In genomic region chr13:41613471-41613870, GRCh38 we compare ENCODE assay signal across 21 cellular contexts.
DNase-seq lines count a peak whose midpoint lies in the region; ATAC-seq and TF ChIP-seq lines count a peak whose summit lies in the region.
"Had no signal": no experiment of that assay in that cellular context is flagged by ENCODE, and none has a peak within 500 bp of the region (broad histone marks: within the 10 kb centered on the region; RNA-seq: fewer than 3 reads in every experiment).

No MANE protein-coding gene starts in this region.

- H3K9me2 ChIP-seq in Karpas-422 (replicated peaks; ENCODE audit: insufficient read depth, low read length), result no peaks in the 10 kb centered on the region

- TF ChIP-seq CTCF in HFFc6 (IDR thresholded peaks at IDR 0.05) (no peak), adrenal gland (IDR thresholded peaks at IDR 0.05) (no peak), left lung (IDR thresholded peaks at IDR 0.05) (no peak)

- no peaks in the 10 kb centered on the region for H4K20me1 ChIP-seq in Karpas-422 (ENCODE audit: insufficient read depth, low read depth, low read length)
- H4K20me1 ChIP-seq: BLaER1 had no signal

- H3K9ac ChIP-seq in skeletal muscle tissue (ENCODE audit: low read depth in 1 of 3, low read length in 3 of 3) (no peak overlapping the region), Karpas-422 (ENCODE audit: low read length) (no peak overlapping the region)
- H3K9ac ChIP-seq: BLaER1 had no signal

- H3K27me3 ChIP-seq in adrenal gland (no peaks in the 10 kb centered on the region), left lung (no peaks in the 10 kb centered on the region), skeletal muscle tissue (ENCODE audit: control insufficient read depth in 3 of 3, insufficient read depth in 3 of 3, low read length in 3 of 3) (no peaks in the 10 kb centered on the region), Karpas-422 (ENCODE audit: low read length) (no peaks in the 10 kb centered on the region)
- H3K27me3 ChIP-seq: BLaER1, SJCRH30, tibial artery had no signal

- DNase-seq in HFFc6 (no peak), adrenal gland (no peak), left lung (no peak), NCI-H1105 (lab: John Stamatoyannopoulos, UW) (no peak), Karpas-422 (no peak), DMS53 treated with DMSO at 0.1 percent for 48 hours (lab: John Stamatoyannopoulos, UW; ENCODE audit: unreplicated experiment) (no peak)
- DNase-seq: activated CD4-positive, alpha-beta T cell treated with anti-CD3 and anti-CD28 coated beads for 4 hours; central memory CD4-positive, alpha-beta T cell; DMS 273 treated with DMSO at 0.1 percent for 48 hours; effector CD4-positive, alpha-beta T cell; H7; NCI-H187; NCI-H510A; stimulated activated CD4-positive, alpha-beta T cell treated with anti-CD3 and anti-CD28 coated beads, Interleukin-2, amount 100 ng/mL, for 48 hours had no signal

- H3K4me2 ChIP-seq in Karpas-422 (ENCODE audit: low read depth, low read length, poor library complexity, severe bottlenecking), result no peak overlapping the region
- H3K4me2 ChIP-seq: BLaER1 had no signal

- peak overlapping the region; percentile 92 for H3K27ac Mint-ChIP-seq in HFFc6
- H3K27ac Mint-ChIP-seq: activated naive CD4-positive, alpha-beta T cell treated with anti-CD3 and anti-CD28 coated beads, Interleukin-2, amount 50 U/mL, for 72 hours; natural killer cell treated with Interleukin-12 subunit alpha and Interleukin-12 subunit beta and Interleukin-15 and Interleukin-18, amount 100 ng/mL, for 72 hours had no signal

- H2AFZ ChIP-seq in Karpas-422 (ENCODE audit: low read length), result no peak overlapping the region

- WGBS in adrenal gland, 4 donors, result 93 to 100% (median 93%) methylated on average over 1 of the region's 1 CpG

- ATAC-seq in left lung (no peak), GM21526 (IDR thresholded peaks at IDR 0.05; ENCODE audit: low FRiP score, unreplicated experiment) (no peak)
- ATAC-seq: activated naive CD4-positive, alpha-beta T cell treated with anti-CD3 and anti-CD28 coated beads, Interleukin-2, amount 50 U/mL, for 72 hours had no signal

- H3K36me3 ChIP-seq in adrenal gland (replicated peaks in 1 of 2) (peaks cover 0 to 6% of the 10 kb centered on the region in 2 donors), left lung (peaks cover 0 to 5% of the 10 kb centered on the region in 2 donors), skeletal muscle tissue (ENCODE audit: control insufficient read depth in 3 of 3, insufficient read depth in 3 of 3, low read length in 3 of 3) (peaks cover 23 to 40% (median 27%) of the 10 kb centered on the region in 3 donors), Karpas-422 (ENCODE audit: insufficient read depth, low read length) (0 out of 2 replicates have a peak, but pooled peaks cover 2% of the 10 kb centered on the region)

- H3K4me3 ChIP-seq in adrenal gland (no peak overlapping the region), left lung (no peak overlapping the region), skeletal muscle tissue (ENCODE audit: low read length in 3 of 3) (no peak overlapping the region), Karpas-422 (ENCODE audit: low read length) (no peak overlapping the region)
- H3K4me3 ChIP-seq: BLaER1, SJCRH30, tibial artery had no signal

- peaks cover 17% of the 10 kb centered on the region for H3K36me3 Mint-ChIP-seq in HFFc6 (ENCODE audit: low read depth)

- peak overlapping the region; percentile 43; the same call in 1 of the 2 replicates for H3K4me3 Mint-ChIP-seq in HFFc6
- H3K4me3 Mint-ChIP-seq: natural killer cell treated with Interleukin-12 subunit alpha and Interleukin-12 subunit beta and Interleukin-15 and Interleukin-18, amount 100 ng/mL, for 72 hours had no signal

- intact Hi-C loops in adrenal gland (cut with DNase I) (no loop called here), left lung (cut with DNase I) (no loop called here)

- H3K4me1 Mint-ChIP-seq in HFFc6 (ENCODE audit: low read depth), result peaks cover 62% of the 10 kb centered on the region

- no peaks in the 10 kb centered on the region for H3K9me3 Mint-ChIP-seq in HFFc6
- H3K9me3 Mint-ChIP-seq: activated naive CD4-positive, alpha-beta T cell treated with anti-CD3 and anti-CD28 coated beads, Interleukin-2, amount 50 U/mL, for 72 hours; natural killer cell treated with Interleukin-12 subunit alpha and Interleukin-12 subunit beta and Interleukin-15 and Interleukin-18, amount 100 ng/mL, for 72 hours had no signal

- H3K4me1 ChIP-seq in adrenal gland (replicated peaks in 1 of 2) (peaks cover 6 to 14% of the 10 kb centered on the region in 2 donors), left lung (peaks cover 25% of the 10 kb centered on the region in 2 donors), skeletal muscle tissue (ENCODE audit: control insufficient read depth in 3 of 3, insufficient read depth in 3 of 3, low read length in 3 of 3) (peaks cover 0 to 18% (median 17%) of the 10 kb centered on the region in 3 donors), Karpas-422 (ENCODE audit: low read length) (no peaks in the 10 kb centered on the region)
- H3K4me1 ChIP-seq: BLaER1 had no signal

- H3K27ac ChIP-seq in adrenal gland (peak overlapping the region in 3 of 5 donors; percentile 6 to 72 (median 70)), left lung (peak overlapping the region; percentile 74), skeletal muscle tissue (ENCODE audit: low read depth, low read length) (peak overlapping the region; percentile 33), Karpas-422 (ENCODE audit: low read length) (no peak overlapping the region)
- H3K27ac ChIP-seq: BLaER1, SJCRH30, tibial artery had no signal

- TF ChIP-seq POLR2A in adrenal gland (IDR thresholded peaks at IDR 0.05), result no peak

- no peaks in the 10 kb centered on the region for H3K79me2 ChIP-seq in Karpas-422 (ENCODE audit: low read length)

- H3K9me3 ChIP-seq in adrenal gland (replicated peaks in 1 of 3) (no peaks in the 10 kb centered on the region), left lung (no peaks in the 10 kb centered on the region), skeletal muscle tissue (ENCODE audit: control insufficient read depth in 3 of 3, low read length in 3 of 3) (no peaks in the 10 kb centered on the region), Karpas-422 (ENCODE audit: low read length) (no peaks in the 10 kb centered on the region)
- H3K9me3 ChIP-seq: BLaER1, tibial artery had no signal

- H3K27me3 Mint-ChIP-seq in HFFc6 (ENCODE audit: insufficient read depth), result peaks cover 4% of the 10 kb centered on the region
- H3K27me3 Mint-ChIP-seq: natural killer cell treated with Interleukin-12 subunit alpha and Interleukin-12 subunit beta and Interleukin-15 and Interleukin-18, amount 100 ng/mL, for 72 hours had no signal
